ENCODE assay signal across 1 cellular context in the genomic region with DNA sequence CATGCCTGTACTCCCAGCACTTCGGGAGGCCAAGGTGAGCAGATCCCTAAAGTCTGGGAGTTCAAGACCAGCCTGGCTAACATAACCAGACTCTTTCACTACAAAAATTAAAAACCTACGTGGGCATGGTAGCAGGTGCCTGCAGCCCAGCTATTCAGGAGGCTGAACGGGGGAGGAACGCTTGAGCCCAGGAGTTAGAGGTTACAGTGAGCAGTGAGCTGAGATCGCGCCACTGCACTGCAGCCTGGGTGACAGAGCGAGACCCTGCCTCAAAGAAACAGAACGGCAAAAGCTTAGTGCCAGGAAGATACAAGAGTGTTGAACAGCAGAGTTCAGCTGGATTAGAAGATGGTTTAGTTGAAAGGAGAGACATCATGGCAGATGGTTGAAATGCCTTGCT.
TF ChIP-seq lines count a peak whose summit lies in the region.

No MANE protein-coding gene starts in this region.

TF ChIP-seq in H1, 55 proteins besides CTCF, POLR2A, EP300 and RAD21:
- TF ChIP-seq SRF (IDR thresholded peaks at IDR 0.05; ENCODE audit: low read depth, low read length), result no peak
- TF ChIP-seq CHD2 (IDR thresholded peaks at IDR 0.05; ENCODE audit: low read length), result no peak
- TF ChIP-seq SIN3A (conservative IDR thresholded peaks at IDR 0.05 in 1 of 2, IDR thresholded peaks at IDR 0.05 in 1 of 2; ENCODE audit: low read depth in 1 of 2, low read length in 2 of 2), result no peak
- TF ChIP-seq EGR1 (IDR thresholded peaks at IDR 0.05; ENCODE audit: borderline replicate concordance, low read depth, low read length), result no peak
- no peak for TF ChIP-seq POU5F1 (IDR thresholded peaks at IDR 0.05; ENCODE audit: low read depth, low read length)
- no peak for TF ChIP-seq CBX8 (IDR thresholded peaks at IDR 0.05; ENCODE audit: borderline replicate concordance, low read depth, low read length)
- TF ChIP-seq TCF12 (IDR thresholded peaks at IDR 0.05; ENCODE audit: low read depth, low read length), result no peak
- no peak for TF ChIP-seq TEAD4 (IDR thresholded peaks at IDR 0.05; ENCODE audit: low read depth, low read length)
- TF ChIP-seq NRF1 (IDR thresholded peaks at IDR 0.05; ENCODE audit: low read depth, low read length), result no peak
- no peak for TF ChIP-seq SAP30 (IDR thresholded peaks at IDR 0.05; ENCODE audit: insufficient read depth, insufficient replicate concordance, low read length)
- no peak for TF ChIP-seq RXRA (IDR thresholded peaks at IDR 0.05; ENCODE audit: insufficient read depth, low read depth, low read length)
- TF ChIP-seq EZH2 (IDR thresholded peaks at IDR 0.05; ENCODE audit: low read depth, low read length, severe bottlenecking), result no peak
- TF ChIP-seq ZNF274 (IDR thresholded peaks at IDR 0.05; ENCODE audit: borderline replicate concordance, extremely low read depth, low read length), result no peak
